In the genomic region with DNA sequence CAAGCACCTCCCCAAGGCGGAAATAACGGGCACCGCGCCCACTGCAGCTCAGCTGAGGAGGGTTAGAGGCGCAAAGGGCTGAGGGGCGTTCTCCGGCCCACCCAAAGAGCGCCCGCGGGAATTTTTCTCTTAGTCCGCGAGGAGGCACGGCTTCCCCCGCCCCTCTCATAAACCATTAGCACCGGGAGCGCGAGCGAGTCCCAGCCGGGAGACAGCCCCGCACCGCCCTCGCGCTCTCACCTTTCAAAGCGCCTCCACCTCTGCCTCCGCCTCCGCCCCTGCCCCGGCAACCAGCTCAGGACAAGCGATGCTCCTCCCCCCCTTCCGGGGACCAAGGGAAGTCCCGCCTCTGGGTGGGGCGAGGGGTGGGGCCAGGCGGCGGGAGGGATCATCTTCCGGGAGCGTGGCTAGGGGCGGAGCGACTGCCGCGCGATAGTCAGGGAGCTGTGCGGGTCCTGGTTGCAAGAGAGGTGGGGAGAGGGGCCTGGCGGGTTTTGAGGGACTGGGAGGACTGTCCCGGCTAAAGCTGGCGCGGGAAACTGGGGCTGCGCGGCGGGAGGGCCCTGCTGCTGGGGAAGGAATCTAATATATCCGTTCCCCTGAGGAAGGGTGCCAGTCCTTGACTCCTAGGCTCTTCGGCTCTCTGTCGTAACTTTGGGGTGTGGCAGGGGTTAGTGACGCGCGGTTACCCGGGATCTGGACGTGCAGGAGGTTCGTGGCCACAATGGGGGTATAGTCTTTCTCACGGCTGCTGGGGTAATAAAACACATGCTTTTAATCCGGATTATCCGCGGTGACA, we compare ENCODE assay signal across 8 cellular contexts. TPM values are rescaled to one million over a fixed set of nuclear protein-coding genes. Genes with fewer than 3 reads are reported as not detected.
A peak's percentile ranks its signal among the peaks of the same experiment; 100 is the strongest.
DNase-seq lines count a peak whose midpoint lies in the region; ATAC-seq lines count a peak whose summit lies in the region.

A gene (minus strand): TSS at position 309 of the 799 bp plus-strand sequence. CDS start 5,165 bp downstream, outside the sequence.
A gene (plus strand): TSS at position 410 of the 799 bp plus-strand sequence. CDS start 637 bp downstream, outside the sequence.

- peak within 1 kb of the TSS; percentile 92 to 99 (median 96) for H3K4me3 Mint-ChIP-seq in IgD-negative memory B cell

- peak within 1 kb of the TSS; percentile 78 to 94 (median 79) for H3K27ac Mint-ChIP-seq in IgD-negative memory B cell

- DNase-seq in DMS153 (lab: John Stamatoyannopoulos, UW), result peak; percentile 87
- peak; percentile 96 for DNase-seq in OCI-M1 (lab: John Stamatoyannopoulos, UW)
- peak; percentile 99 for DNase-seq in activated T-cell treated with anti-CD3 and anti-CD28 coated beads for 48 hours (ENCODE audit: low read depth)
- peak; percentile 98 for DNase-seq in stimulated activated CD8-positive, alpha-beta memory T cell treated with anti-CD3 and anti-CD28 coated beads, Interleukin-7, amount 100 ng/mL, for 1 hour (ENCODE audit: low read depth in 2 of 2)

- no peaks in the 10 kb centered on the region for H3K4me1 ChIP-seq in esophagus (ENCODE audit: control insufficient read depth in 2 of 2, insufficient read depth in 2 of 2, low read length in 1 of 2)
- peaks cover 21% of the 10 kb centered on the region for H3K4me1 ChIP-seq in muscle layer of colon (ENCODE audit: insufficient read depth, low read length)

- no peaks in the 10 kb centered on the region for H3K27me3 ChIP-seq in esophagus (ENCODE audit: control insufficient read depth in 1 of 2, insufficient read depth in 2 of 2, low read length in 2 of 2)
- no peaks in the 10 kb centered on the region for H3K27me3 ChIP-seq in muscle layer of colon (ENCODE audit: control insufficient read depth in 1 of 2, insufficient read depth in 2 of 2, low read length in 2 of 2)

- H3K36me3 ChIP-seq in esophagus (ENCODE audit: control insufficient read depth in 2 of 2, insufficient read depth in 2 of 2, low read length in 1 of 2) (no peaks in the 10 kb centered on the region), muscle layer of colon (ENCODE audit: insufficient read depth, low read length) (no peaks in the 10 kb centered on the region)

- H3K4me3 ChIP-seq in esophagus (ENCODE audit: low read depth in 1 of 2, low read length in 2 of 2), result peak within 1 kb of the TSS; percentile 67 to 77
- H3K4me3 ChIP-seq in muscle layer of colon (ENCODE audit: low read depth in 1 of 2, low read length in 2 of 2), result peak within 1 kb of the TSS; percentile 93 to 95

- peak within 1 kb of the TSS; percentile 89 for H3K9ac ChIP-seq in muscle layer of colon (ENCODE audit: low read length)

- H3K9me3 ChIP-seq in esophagus (ENCODE audit: control insufficient read depth in 2 of 2, insufficient read depth in 1 of 2, low read depth in 1 of 2, low read length in 1 of 2) (no peaks in the 10 kb centered on the region), muscle layer of colon (ENCODE audit: low read length) (no peaks in the 10 kb centered on the region)

- 0 to 1% methylated on average over 61 of the region's 61 CpGs for WGBS in esophagus, 2 donors

- peaks cover 22 to 24% (median 22%) of the 10 kb centered on the region in 3 donors for H3K4me1 Mint-ChIP-seq in IgD-negative memory B cell

- peak within 1 kb of the TSS; percentile 94 to 97 for H3K27ac ChIP-seq in esophagus (ENCODE audit: low read depth in 2 of 2, low read length in 1 of 2)
- peak within 1 kb of the TSS; percentile 91 for H3K27ac ChIP-seq in muscle layer of colon (ENCODE audit: low read depth, low read length)

- ATAC-seq in GM21576 (IDR thresholded peaks at IDR 0.05; ENCODE audit: unreplicated experiment), result peak; percentile 93

- no peaks in the 10 kb centered on the region for H3K27me3 Mint-ChIP-seq in IgD-negative memory B cell

- no peaks in the 10 kb centered on the region for H3K9me3 Mint-ChIP-seq in IgD-negative memory B cell

- peaks cover 5% of the 10 kb centered on the region for H3K36me3 Mint-ChIP-seq in IgD-negative memory B cell

RNA-seq across cellular contexts. Expression of the first gene that starts in this region (rescaled TPM):
- polyA plus RNA-seq in IgD-negative memory B cell (24.0 TPM), esophagus (10 to 100 TPM in 1 of 2 donors, 1 to 10 TPM in 1; 6.8 to 10.4 TPM)

RNA-seq across cellular contexts. Expression of the second gene that starts in this region (rescaled TPM):
- polyA plus RNA-seq in IgD-negative memory B cell (2.7 TPM), esophagus (1 to 10 TPM; 3.3 to 3.5 TPM)

Comparison
In these comparisons a context has a peak if more than half of its experiments do, and no peak if none do; other contexts are left out.
1. Peak in every context shown above with its lines: DNase-seq, ATAC-seq, H3K4me3 ChIP-seq and H3K27ac ChIP-seq.